In the genomic region with DNA sequence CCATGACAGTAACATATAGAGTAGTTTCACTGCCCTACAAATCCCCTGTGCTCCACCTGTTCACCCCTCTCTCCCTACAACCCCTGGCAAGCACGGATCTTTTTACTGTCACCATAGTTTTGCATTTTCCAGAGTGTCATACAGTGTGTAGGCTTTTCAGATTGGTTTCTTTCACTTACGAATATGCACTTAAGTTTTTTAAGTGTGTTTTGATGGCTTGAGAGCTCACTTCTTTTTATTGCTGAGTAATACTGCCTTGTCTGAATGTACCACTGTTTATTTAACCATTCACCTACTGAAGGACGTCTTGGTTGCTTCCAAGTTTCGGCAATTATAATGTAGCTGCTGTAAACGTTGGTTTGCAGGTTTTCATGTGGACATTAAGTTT, we compare ENCODE assay signal across 8 cellular contexts.
DNase-seq lines count a peak whose midpoint lies in the region; ATAC-seq and TF ChIP-seq lines count a peak whose summit lies in the region.

No MANE protein-coding gene starts in this region.

- peaks cover 18% of the 10 kb centered on the region for H3K4me1 ChIP-seq in OCI-LY7 (ENCODE audit: insufficient read depth, low read length, poor library complexity, severe bottlenecking)

- intact Hi-C loops in OCI-LY7 (cut with micrococcal nuclease; ENCODE audit: unreplicated experiment), result no loop called here

- no peak overlapping the region for H3K27ac ChIP-seq in OCI-LY7 (ENCODE audit: low read depth, low read length, poor library complexity, severe bottlenecking)

- no peaks in the 10 kb centered on the region for H3K36me3 ChIP-seq in OCI-LY7 (ENCODE audit: insufficient read depth, low read length)

- no peaks in the 10 kb centered on the region for H4K20me1 ChIP-seq in OCI-LY7 (ENCODE audit: insufficient read depth, low read length)

- no peaks in the 10 kb centered on the region for H3K9me2 ChIP-seq in OCI-LY7 (ENCODE audit: insufficient read depth, low read length)

- POLR2A ChIA-PET in OCI-LY7 (lab: Charles Lee), result interaction anchor here (1.0 kb wide), 1 partner anchor 9 kb away, joined by 4 read pairs; no protein-coding TSS in a partner anchor

- no TSS peak for BruUV-seq in OCI-LY7 (replicated peaks; lab: Mats Ljungman, UMichigan)

- no peaks in the 10 kb centered on the region for H3K9me3 ChIP-seq in OCI-LY7 (ENCODE audit: low read length)

- peak overlapping the region; percentile 67 for H3K4me2 ChIP-seq in OCI-LY7 (ENCODE audit: low read length)

- CTCF ChIA-PET in OCI-LY7 (lab: Charles Lee; ENCODE audit: unreplicated experiment), result no interaction called here

- H2AFZ ChIP-seq in OCI-LY7 (ENCODE audit: low read length), result peak overlapping the region; percentile 93

- peak overlapping the region; percentile 47 for H3K4me3 ChIP-seq in OCI-LY7 (ENCODE audit: low read depth, low read length, poor library complexity, severe bottlenecking)

- no peaks in the 10 kb centered on the region for H3K79me2 ChIP-seq in OCI-LY7 (ENCODE audit: insufficient read depth, low read depth, low read length)

- DNase-seq in activated CD4-positive, CD25-positive, alpha-beta regulatory T cell (lab: John Stamatoyannopoulos, UW), result no peak
- DNase-seq in OCI-LY7 (ENCODE audit: low spot score) (no peak), left lobe of liver (ENCODE audit: low spot score) (no peak), NCI-H82 (lab: John Stamatoyannopoulos, UW) (no peak), occipital lobe (lab: John Stamatoyannopoulos, UW) (no peak)
- DNase-seq in stimulated activated CD4-positive, alpha-beta T cell treated with anti-CD3 and anti-CD28 coated beads, Interleukin-4, amount 100 ng/mL, for 24 hours, result no peak

- peak; percentile 39 to 41 for ATAC-seq in activated CD4-positive, CD25-positive, alpha-beta regulatory T cell treated with anti-CD3 and anti-CD28 coated beads, Interleukin-2, amount 50 U/mL, for 24 hours
- ATAC-seq in HG02759 (IDR thresholded peaks at IDR 0.05; ENCODE audit: unreplicated experiment), result peak; percentile 23
- peak; percentile 50 for ATAC-seq in left lobe of liver

- no peak for TF ChIP-seq CTCF in OCI-LY7 (conservative IDR thresholded peaks at IDR 0.05; ENCODE audit: low read length)
